8 cellular contexts compared by ENCODE assay signal in genomic region chr16:57807968-57808528, GRCh38. TPM values are rescaled to one million over a fixed set of nuclear protein-coding genes. Genes with fewer than 3 reads are reported as not detected.
A peak's percentile ranks its signal among the peaks of the same experiment; 100 is the strongest.
DNase-seq lines count a peak whose midpoint lies in the region; ATAC-seq, FAIRE-seq and TF ChIP-seq lines count a peak whose summit lies in the region.

No MANE protein-coding gene starts in this region.

- H4K20me1 ChIP-seq in Karpas-422 (ENCODE audit: insufficient read depth, low read depth, low read length), result no peaks in the 10 kb centered on the region
- H4K20me1 ChIP-seq in K562 (replicated peaks; ENCODE audit: control insufficient read depth, insufficient read depth, low read length), result no peaks in the 10 kb centered on the region

- POLR2A ChIA-PET in K562 (lab: Yijun Ruan, JAX), result interaction anchor here (0.7 to 1.2 kb wide), 4 partner anchors 8 to 296 kb away, joined by 3 to 4 read pairs (median 3); no protein-coding TSS in a partner anchor

- H3K4me3 ChIP-seq in Karpas-422 (ENCODE audit: low read length), result no peak overlapping the region
- H3K4me3 ChIP-seq in K562, result no peak overlapping the region

- H3K27ac Mint-ChIP-seq in T-helper 2 cell treated with Interferon-gamma antibody and Interleukin-4, amounts not matched to agents 5 μg/mL and 100 μg/mL, for 36 hours, result no peak overlapping the region
- peak overlapping the region; percentile 73 to 91 (median 86) for H3K27ac Mint-ChIP-seq in immature natural killer cell

- H3K9me3 ChIP-seq in Karpas-422 (ENCODE audit: low read length) (no peaks in the 10 kb centered on the region), K562 (replicated peaks; ENCODE audit: control insufficient read depth, insufficient read depth, low read depth, low read length) (no peaks in the 10 kb centered on the region)

- peak; percentile 39; the same call in 1 of the 2 replicates for TF ChIP-seq POLR2A in K562 (conservative IDR thresholded peaks at IDR 0.05)

- H3K27ac ChIP-seq in Karpas-422 (ENCODE audit: low read length) (no peak overlapping the region), K562 (ENCODE audit: extremely low read depth, low read depth, low read length) (peak overlapping the region; percentile 12; the same call in 1 of the 3 replicates)

- peaks cover 34% of the 10 kb centered on the region for H3K27me3 Mint-ChIP-seq in T-helper 2 cell treated with Interferon-gamma antibody and Interleukin-4, amounts not matched to agents 5 μg/mL and 100 μg/mL, for 36 hours (ENCODE audit: low read depth)
- H3K27me3 Mint-ChIP-seq in immature natural killer cell (ENCODE audit: low read depth in 3 of 3), result peaks cover 7 to 8% (median 8%) of the 10 kb centered on the region in 3 donors

- H2AFZ ChIP-seq in Karpas-422 (ENCODE audit: low read length), result no peak overlapping the region
- H2AFZ ChIP-seq in K562 (ENCODE audit: low read depth, low read length), result peak overlapping the region; percentile 84

- peak; percentile 72 for FAIRE-seq in K562 (lab: Jason Lieb, UNC)

- no peaks in the 10 kb centered on the region for H3K36me3 Mint-ChIP-seq in T-helper 2 cell treated with Interferon-gamma antibody and Interleukin-4, amounts not matched to agents 5 μg/mL and 100 μg/mL, for 36 hours (ENCODE audit: low read depth)
- no peaks in the 10 kb centered on the region for H3K36me3 Mint-ChIP-seq in immature natural killer cell

- ATAC-seq in K562, result peak; percentile 81

- no peaks in the 10 kb centered on the region for H3K9me3 Mint-ChIP-seq in T-helper 2 cell treated with Interferon-gamma antibody and Interleukin-4, amounts not matched to agents 5 μg/mL and 100 μg/mL, for 36 hours
- no peaks in the 10 kb centered on the region for H3K9me3 Mint-ChIP-seq in immature natural killer cell

- H3K79me2 ChIP-seq in Karpas-422 (ENCODE audit: low read length) (no peaks in the 10 kb centered on the region), K562 (ENCODE audit: control insufficient read depth, insufficient read depth, low read length) (no peaks in the 10 kb centered on the region)

- no peaks in the 10 kb centered on the region for H3K36me3 ChIP-seq in Karpas-422 (ENCODE audit: insufficient read depth, low read length)
- H3K36me3 ChIP-seq in K562 (ENCODE audit: control insufficient read depth, insufficient read depth, low read length), result no peaks in the 10 kb centered on the region

- no peak for TF ChIP-seq CTCF in K562 (IDR thresholded peaks at IDR 0.05 in 2 of 3, conservative IDR thresholded peaks at IDR 0.05 in 1 of 3; ENCODE audit: insufficient read depth in 2 of 3, low read depth in 1 of 3, low read length in 3 of 3)

- BruUV-seq in K562 (replicated peaks; lab: Mats Ljungman, UMichigan), result no TSS peak

- H3K4me1 ChIP-seq in Karpas-422 (ENCODE audit: low read length) (no peaks in the 10 kb centered on the region), K562 (replicated peaks in 1 of 2; ENCODE audit: control insufficient read depth in 2 of 2, insufficient read depth in 2 of 2, low read length in 2 of 2) (peaks cover 26 to 47% of the 10 kb centered on the region in 2 experiments)

- H3K4me2 ChIP-seq in Karpas-422 (ENCODE audit: low read depth, low read length, poor library complexity, severe bottlenecking), result no peak overlapping the region
- H3K4me2 ChIP-seq in K562 (ENCODE audit: insufficient read depth, low read length), result peak overlapping the region; percentile 52

- no peaks in the 10 kb centered on the region for H3K9me1 ChIP-seq in K562 (ENCODE audit: control insufficient read depth, insufficient read depth, low read length)

- H3K9me2 ChIP-seq in Karpas-422 (replicated peaks; ENCODE audit: insufficient read depth, low read length), result no peaks in the 10 kb centered on the region

- 6% methylated on average over 16 of the region's 16 CpGs for WGBS in K562 (ENCODE audit: insufficient coverage, low coverage, missing lambda C conversion rate)

- TF ChIP-seq EP300 in K562 (IDR thresholded peaks at IDR 0.05; ENCODE audit: low read length), result no peak; the same call in 1 of the 2 replicates

- H3K27me3 ChIP-seq in Karpas-422 (ENCODE audit: low read length), result no peaks in the 10 kb centered on the region
- no peaks in the 10 kb centered on the region for H3K27me3 ChIP-seq in K562 (ENCODE audit: control insufficient read depth in 2 of 2, insufficient read depth in 2 of 2, low read length in 2 of 2)

- no peak for TF ChIP-seq RAD21 in K562 (CRISPR knock-in tag; conservative IDR thresholded peaks at IDR 0.05 in 1 of 2, IDR thresholded peaks at IDR 0.05 in 1 of 2)

- H3K9ac ChIP-seq in Karpas-422 (ENCODE audit: low read length), result no peak overlapping the region
- H3K9ac ChIP-seq in K562 (ENCODE audit: insufficient read depth in 1 of 2, low read depth in 2 of 2, low read length in 2 of 2), result no peak overlapping the region

- CTCF ChIA-PET in K562 (lab: Yijun Ruan, JAX; ENCODE audit: low intra/inter-chr PET ratio), result no interaction called here

- in situ Hi-C loops in K562 (cut with MboI), result no loop called here

- intact Hi-C loops in K562 (cut with micrococcal nuclease), result no loop called here

- peaks cover 23% of the 10 kb centered on the region for H3K4me1 Mint-ChIP-seq in T-helper 2 cell treated with Interferon-gamma antibody and Interleukin-4, amounts not matched to agents 5 μg/mL and 100 μg/mL, for 36 hours (ENCODE audit: low read depth)
- H3K4me1 Mint-ChIP-seq in immature natural killer cell, result peaks cover 45 to 58% of the 10 kb centered on the region in 2 donors

- DNase-seq in DMS153 (lab: John Stamatoyannopoulos, UW) (peak; percentile 61), Karpas-422 (peak; percentile 75), K562 (ENCODE audit: extremely low read depth in 1 of 4, low spot score in 3 of 4) (peak; percentile 76 to 87 (median 82)), immature natural killer cell (peak; percentile 42 to 52 (median 46)), NCI-H526 treated with DMSO at 0.1 percent for 48 hours (lab: John Stamatoyannopoulos, UW) (no peak), SK-N-DZ (ENCODE audit: low spot score) (no peak)
- DNase-seq in T-helper 2 cell treated with Interferon-gamma antibody and Interleukin-4, amounts not matched to agents 5 μg/mL and 100 μg/mL, for 36 hours (ENCODE audit: low spot score), result no peak
- DNase-seq in stimulated activated CD4-positive, alpha-beta T cell treated with anti-CD3 and anti-CD28 coated beads, Interleukin-12 subunit alpha, Interleukin-12 subunit beta, amount 100 ng/mL, for 48 hours (ENCODE audit: low read depth in 2 of 3, low spot score in 1 of 3), result peak; percentile 31 to 58 (median 58)

- peak overlapping the region; percentile 68 for H3K4me3 Mint-ChIP-seq in T-helper 2 cell treated with Interferon-gamma antibody and Interleukin-4, amounts not matched to agents 5 μg/mL and 100 μg/mL, for 36 hours
- peak overlapping the region; percentile 78 to 88 (median 81) for H3K4me3 Mint-ChIP-seq in immature natural killer cell

TF ChIP-seq in K562, 482 proteins besides CTCF, POLR2A, EP300 and RAD21 (continues in another document):
- TF ChIP-seq RBM39 (optimal IDR thresholded peaks at IDR 0.05; ENCODE audit: low read depth, low read length) (no peak), TBL1XR1 (IDR thresholded peaks at IDR 0.05; ENCODE audit: low read length in 2 of 2) (no peak), CTCFL (IDR thresholded peaks at IDR 0.05; ENCODE audit: borderline replicate concordance, insufficient read depth, low read depth, low read length, poor library complexity, severe bottlenecking) (no peak), POLR2AphosphoS2 (IDR thresholded peaks at IDR 0.05; ENCODE audit: low read length) (no peak), RUNX1 (IDR thresholded peaks at IDR 0.05; ENCODE audit: low read depth) (no peak), ZEB2 (IDR thresholded peaks at IDR 0.05) (0 out of 2 replicates have a peak, but pooled peaks have one; percentile 10), ZNF436 (CRISPR knock-in tag; IDR thresholded peaks at IDR 0.05) (no peak)

RNA-seq across cellular contexts. Expression of gene KIFC3, which starts 5.8 kb away (rescaled TPM):
- total RNA-seq in Karpas-422 (2014; rRNA removed; shearing (Covaris generic); ENCODE audit: low replicate concordance), result not detected in 2 replicates
- 164 and 411 TPM in 2 replicates for total RNA-seq in K562 (2011; cell fraction: chromatin; rRNA removed; ENCODE audit: low replicate concordance)
- total RNA-seq in K562 (2011; cell fraction: nucleolus; rRNA removed), result 182 and 194 TPM in 2 replicates
- 159 and 191 TPM in 2 replicates for total RNA-seq in K562 (2011; cell fraction: nucleoplasm; rRNA removed)
- total RNA-seq in K562 (2014; rRNA removed), result 103 and 106 TPM in 2 replicates
- 19.0 and 22.9 TPM in 2 replicates for total RNA-seq in K562 (2014; rRNA removed; fragmentation: Illumina TruSeq; extraction: Trizol)
- total RNA-seq in K562 (2015; rRNA removed; fragmentation: Illumina TruSeq; extraction: Trizol), result 26.2 and 28.4 TPM in 2 replicates
- 94.5 and 105 TPM in 2 replicates for total RNA-seq in K562 (2021)
- 53.3 and 63.5 TPM in 2 replicates for polyA plus RNA-seq in K562 (2011; rRNA removed)
- polyA plus RNA-seq in K562 (2011; cell fraction: cytosol; rRNA removed), result 55.1 and 112 TPM in 2 replicates
- polyA plus RNA-seq in K562 (2011; cell fraction: nucleus; rRNA removed), result 117 and 212 TPM in 2 replicates
- polyA plus RNA-seq in K562 (2012), result 52.0 and 117 TPM in 2 replicates
- 20.2 and 47.1 TPM in 2 replicates for polyA plus RNA-seq in K562 (2014; fragmentation: Illumina TruSeq; extraction: Trizol)
- under 1 TPM; 0.23 to 0.96 TPM for polyA plus RNA-seq in K562 (2014; fragmentation: Nextera tagmentation; extraction: Ambion mirVana)
- 78.1 and 80.3 TPM in 2 replicates for polyA plus RNA-seq in K562 (2014; rRNA removed)
- 30.1 and 42.3 TPM in 2 replicates for polyA minus RNA-seq in K562 (2011; rRNA and poly(A)+ RNA removed)
- polyA minus RNA-seq in K562 (2011; cell fraction: cytosol; rRNA and poly(A)+ RNA removed), result 44.9 and 52.3 TPM in 2 replicates
- polyA minus RNA-seq in K562 (2011; cell fraction: nucleus; rRNA and poly(A)+ RNA removed), result 83.2 and 86.6 TPM in 2 replicates
- 10 to 100 TPM in 2 of 3 donors, 1 to 10 TPM in 1; 5.1 to 13.6 (median 12.2) TPM for polyA plus RNA-seq in immature natural killer cell
- polyA plus RNA-seq in SK-N-DZ (2014; cell fraction: cytosol; rRNA removed), result 0.64 and 0.89 TPM in 2 replicates
- 2.8 and 5.1 TPM in 2 replicates for polyA plus RNA-seq in SK-N-DZ (2014; cell fraction: nucleus; rRNA removed)

Comparison
In these comparisons a context has a peak if more than half of its experiments do, and no peak if none do; other contexts are left out.
1. DNase-seq: peak in DMS153 (single experiment), Karpas-422 (single experiment), K562 (4 of 4), immature natural killer cell (3 of 3) and stimulated activated CD4-positive, alpha-beta T cell treated with anti-CD3 and anti-CD28 coated beads, Interleukin-12 subunit alpha, Interleukin-12 subunit beta, amount 100 ng/mL, for 48 hours (3 of 3); none in T-helper 2 cell treated with Interferon-gamma antibody and Interleukin-4, amounts not matched to agents 5 μg/mL and 100 μg/mL, for 36 hours (single experiment), NCI-H526 treated with DMSO at 0.1 percent for 48 hours (single experiment) and SK-N-DZ (single experiment).
2. RNA of gene KIFC3, which starts 5.8 kb away (total RNA-seq): 19.0 to 411 TPM in K562; not detected in Karpas-422; every median in the first group is over 10 times any median in the second.